17 cellular contexts compared by ENCODE assay signal in genomic region chr1:27517305-27517704, GRCh38. TPM values are rescaled to one million over a fixed set of nuclear protein-coding genes. Genes with fewer than 3 reads are reported as not detected.
DNase-seq lines count a peak whose midpoint lies in the region; ATAC-seq, FAIRE-seq and TF ChIP-seq lines count a peak whose summit lies in the region.
"Had no signal": no experiment of that assay in that cellular context is flagged by ENCODE, and none has a peak within 500 bp of the region (broad histone marks: within the 10 kb centered on the region; RNA-seq: fewer than 3 reads in every experiment).

No MANE protein-coding gene starts in this region.

- H3K79me2 ChIP-seq in endothelial cell of umbilical vein (ENCODE audit: control insufficient read depth, insufficient read depth, low read length) (no peaks in the 10 kb centered on the region), trophoblast cell (ENCODE audit: control insufficient read depth, insufficient read depth, low read length, poor library complexity) (no peaks in the 10 kb centered on the region)

- H3K9me3 ChIP-seq in right atrium auricular region (no peaks in the 10 kb centered on the region), endothelial cell of umbilical vein (replicated peaks; ENCODE audit: control insufficient read depth, insufficient read depth, low read length) (no peaks in the 10 kb centered on the region), trophoblast cell (ENCODE audit: insufficient read depth, low read depth, low read length) (no peaks in the 10 kb centered on the region)
- H3K9me3 ChIP-seq: upper lobe of right lung had no signal

- H3K4me3 Mint-ChIP-seq in nephron progenitor cell, result peak overlapping the region; percentile 58

- H3K27me3 Mint-ChIP-seq in nephron progenitor cell (ENCODE audit: low read depth, poor library complexity), result no peaks in the 10 kb centered on the region

- H3K27me3 ChIP-seq in right atrium auricular region (no peaks in the 10 kb centered on the region), endothelial cell of umbilical vein (ENCODE audit: control insufficient read depth in 2 of 2, insufficient read depth in 2 of 2, low read length in 2 of 2) (no peaks in the 10 kb centered on the region), trophoblast cell (ENCODE audit: insufficient read depth, low read length) (no peaks in the 10 kb centered on the region)
- H3K27me3 ChIP-seq: upper lobe of right lung had no signal

- no peak overlapping the region for H4K91ac ChIP-seq in trophoblast cell (ENCODE audit: low read depth, low read length)

- H3K27ac ChIP-seq in right atrium auricular region (peak overlapping the region; percentile 75 to 86), endothelial cell of umbilical vein (ENCODE audit: insufficient read depth, low read depth, low read length) (no peak overlapping the region), trophoblast cell (ENCODE audit: low read depth, low read length) (no peak overlapping the region)

- H3K9me3 Mint-ChIP-seq in nephron progenitor cell, result no peaks in the 10 kb centered on the region

- H3K36me3 ChIP-seq in right atrium auricular region (no peaks in the 10 kb centered on the region), endothelial cell of umbilical vein (ENCODE audit: control insufficient read depth in 2 of 2, extremely low read depth in 1 of 2, insufficient read depth in 2 of 2, low read length in 2 of 2) (no peaks in the 10 kb centered on the region), trophoblast cell (ENCODE audit: control insufficient read depth in 1 of 2, insufficient read depth in 2 of 2, low read length in 2 of 2) (no peaks in the 10 kb centered on the region)
- H3K36me3 ChIP-seq: upper lobe of right lung had no signal

- H3K4me1 ChIP-seq in right atrium auricular region (peaks cover 0 to 80% of the 10 kb centered on the region in 2 donors), endothelial cell of umbilical vein (ENCODE audit: control insufficient read depth, extremely low read depth, insufficient read depth, low read length) (peaks cover 10% of the 10 kb centered on the region), trophoblast cell (ENCODE audit: control insufficient read depth in 1 of 2, insufficient read depth in 2 of 2, low read length in 2 of 2) (peaks cover 27 to 31% of the 10 kb centered on the region in 2 experiments)

- intact Hi-C loops in cardiac septum (cut with DNase I) (no loop called here), endothelial cell of umbilical vein (cut with micrococcal nuclease) (no loop called here), lower leg skin (cut with DNase I; ENCODE audit: low total_unique reads) (no loop called here)

- no peak for ATAC-seq in HG03280 (IDR thresholded peaks at IDR 0.05; ENCODE audit: unreplicated experiment)
- ATAC-seq in GM18868 (IDR thresholded peaks at IDR 0.05; ENCODE audit: unreplicated experiment), result no peak
- ATAC-seq: upper lobe of right lung had no signal

- H2BK120ac ChIP-seq in trophoblast cell (ENCODE audit: insufficient read depth, low read length, poor library complexity), result no peak overlapping the region

- peaks cover 3% of the 10 kb centered on the region for H3K79me1 ChIP-seq in trophoblast cell (ENCODE audit: low read length)

- no peak overlapping the region for H3K4ac ChIP-seq in trophoblast cell (ENCODE audit: low read depth, low read length)

- H3K4me2 ChIP-seq in endothelial cell of umbilical vein (ENCODE audit: insufficient read depth, low read length), result no peak overlapping the region
- no peak overlapping the region for H3K4me2 ChIP-seq in trophoblast cell (ENCODE audit: low read length)

- CTCF ChIA-PET in endothelial cell of umbilical vein (lab: Charles Lee), result interaction anchor here (1.1 to 2.5 kb wide), 2 partner anchors 40 to 122 kb away, joined by 3 to 10 read pairs; no protein-coding TSS in a partner anchor

- no peak for TF ChIP-seq POLR2A in endothelial cell of umbilical vein (IDR thresholded peaks at IDR 0.05; ENCODE audit: low read depth, low read length)
- no peak for TF ChIP-seq POLR2A in lower leg skin (IDR thresholded peaks at IDR 0.05)

- no peak overlapping the region for H4K12ac ChIP-seq in trophoblast cell (ENCODE audit: low read depth, low read length)

- H2AK5ac ChIP-seq in trophoblast cell (ENCODE audit: low read length), result no peak overlapping the region

- no peak overlapping the region for H3K18ac ChIP-seq in trophoblast cell (ENCODE audit: low read length)

- H3K36me3 Mint-ChIP-seq in nephron progenitor cell (ENCODE audit: low read depth), result no peaks in the 10 kb centered on the region

- H3K9me1 ChIP-seq in endothelial cell of umbilical vein (replicated peaks; ENCODE audit: control insufficient read depth, extremely low read depth, insufficient read depth, low read length), result no peaks in the 10 kb centered on the region

- H2AFZ ChIP-seq in endothelial cell of umbilical vein (ENCODE audit: low read depth, low read length) (peak overlapping the region; percentile 34), trophoblast cell (ENCODE audit: insufficient read depth, low read length, poor library complexity) (no peak overlapping the region)

- no peak overlapping the region for H4K8ac ChIP-seq in trophoblast cell (ENCODE audit: low read depth, low read length)

- no TSS peak for BruUV-seq in endothelial cell of umbilical vein (replicated peaks; lab: Mats Ljungman, UMichigan)

- peak overlapping the region; percentile 78 for H3K27ac Mint-ChIP-seq in nephron progenitor cell

- POLR2A ChIA-PET in endothelial cell of umbilical vein (lab: Charles Lee), result no interaction called here

- H3K4me3 ChIP-seq in right atrium auricular region (no peak overlapping the region), endothelial cell of umbilical vein (replicated peaks in 1 of 3; ENCODE audit: insufficient read depth in 1 of 3, low read depth in 1 of 3, low read length in 3 of 3) (no peak overlapping the region), lower leg skin (ENCODE audit: low read depth, poor library complexity, severe bottlenecking) (no peak overlapping the region), trophoblast cell (ENCODE audit: low read depth, low read length) (no peak overlapping the region)
- H3K4me3 ChIP-seq: upper lobe of right lung had no signal

- H4K20me1 ChIP-seq in endothelial cell of umbilical vein (replicated peaks; ENCODE audit: control insufficient read depth, extremely low read depth, insufficient read depth, low read length), result no peaks in the 10 kb centered on the region

- H3K9ac ChIP-seq in endothelial cell of umbilical vein (replicated peaks; ENCODE audit: extremely low read depth, insufficient read depth, low read length), result no peak overlapping the region
- H3K9ac ChIP-seq in trophoblast cell (ENCODE audit: low read length), result no peak overlapping the region

- peaks cover 92% of the 10 kb centered on the region for H3K4me1 Mint-ChIP-seq in nephron progenitor cell

- DNase-seq in right atrium auricular region (ENCODE audit: low spot score) (no peak), cardiac septum (ENCODE audit: low spot score) (no peak), endothelial cell of umbilical vein (ENCODE audit: low read depth, low spot score) (no peak), nephron progenitor cell (no peak), lower leg skin (ENCODE audit: low spot score in 2 of 2) (no peak), trophoblast cell (no peak)
- DNase-seq: ACHN; activated CD4-positive, alpha-beta T cell treated with anti-CD3 and anti-CD28 coated beads for 4 hours; activated CD8-positive, alpha-beta memory T cell treated with anti-CD3 and anti-CD28 coated beads, Interleukin-2, amount 50 U/mL, for 4 hours; activated gamma-delta T cell; DND-41; upper lobe of right lung had no signal

- dilution Hi-C loops in endothelial cell of umbilical vein (cut with MboI; ENCODE audit: extremely low pct_ligation_motif_present, low sequenced_read_pairs), result no loop called here

- no peak overlapping the region for H3K14ac ChIP-seq in trophoblast cell (ENCODE audit: low read length)

- no peak for FAIRE-seq in endothelial cell of umbilical vein (lab: Jason Lieb, UNC)
- FAIRE-seq: astrocyte, GM18507, RCC 7860 had no signal

- WGBS in lower leg skin, 2 donors, result 39 to 45% methylated on average over 2 of the region's 2 CpGs
- no CpG with 5 or more reads among the region's 2 CpGs for WGBS in trophoblast cell (ENCODE audit: extremely low coverage, insufficient coverage, insufficient read length)

- H2BK5ac ChIP-seq in trophoblast cell (ENCODE audit: low read depth, low read length, poor library complexity), result no peak overlapping the region

- no peak overlapping the region for H3K23ac ChIP-seq in trophoblast cell (ENCODE audit: low read length)

- no peak overlapping the region for H2BK12ac ChIP-seq in trophoblast cell (ENCODE audit: low read length)

- TF ChIP-seq CTCF in right atrium auricular region (IDR thresholded peaks at IDR 0.05) (no peak), endothelial cell of umbilical vein (IDR thresholded peaks at IDR 0.05; ENCODE audit: extremely low read depth in 1 of 2, insufficient read depth in 1 of 2, low read depth in 1 of 2, low read length in 2 of 2) (no peak), nephron progenitor cell (IDR thresholded peaks at IDR 0.05) (no peak), lower leg skin (IDR thresholded peaks at IDR 0.05) (no peak)

TF ChIP-seq in endothelial cell of umbilical vein, 7 proteins besides CTCF, POLR2A, EP300 and RAD21 (continues in another document):
- TF ChIP-seq MYC (IDR thresholded peaks at IDR 0.05; ENCODE audit: low read depth, low read length) (no peak), POLR2AphosphoS5 (IDR thresholded peaks at IDR 0.05; ENCODE audit: insufficient read depth, low read depth, low read length) (no peak), FOS (IDR thresholded peaks at IDR 0.05; ENCODE audit: borderline replicate concordance, insufficient read depth, low read length) (no peak), EZH2 (IDR thresholded peaks at IDR 0.05; ENCODE audit: borderline replicate concordance, low read depth, low read length, severe bottlenecking) (no peak), GATA2 (IDR thresholded peaks at IDR 0.05; ENCODE audit: insufficient read depth, insufficient read length, low read depth, low read length) (no peak), JUN (IDR thresholded peaks at IDR 0.05; ENCODE audit: borderline replicate concordance, insufficient read depth, insufficient read length, low read depth) (no peak)

RNA-seq across cellular contexts. Expression of gene WASF2, which starts 27.3 kb away (rescaled TPM):
- total RNA-seq in right atrium auricular region (10 to 100 TPM; 20.7 to 49.0 TPM), cardiac septum (59.3 TPM), endothelial cell of umbilical vein (169 and 172 TPM in 2 replicates), lower leg skin (10 to 100 TPM; 53.8 to 76.6 (median 70.3) TPM)
- 75.3 and 76.9 TPM in 2 replicates for polyA plus RNA-seq in endothelial cell of umbilical vein
- polyA plus RNA-seq in endothelial cell of umbilical vein (2011; cell fraction: cytosol; rRNA removed), result 78.3 and 83.2 TPM in 2 replicates
- 87.5 and 93.8 TPM in 2 replicates for polyA plus RNA-seq in endothelial cell of umbilical vein (2011; cell fraction: nucleus; rRNA removed)
- polyA plus RNA-seq in endothelial cell of umbilical vein (2012), result 61.5 and 65.7 TPM in 2 replicates
- 104 and 109 TPM in 2 replicates for polyA minus RNA-seq in endothelial cell of umbilical vein
- 33.6 TPM for polyA minus RNA-seq in endothelial cell of umbilical vein (2011; cell fraction: cytosol; rRNA and poly(A)+ RNA removed)
- polyA minus RNA-seq in endothelial cell of umbilical vein (2011; cell fraction: nucleus; rRNA and poly(A)+ RNA removed), result 64.5 and 67.0 TPM in 2 replicates
- 54.5 and 57.3 TPM in 2 replicates for polyA plus RNA-seq in trophoblast cell (2013)

Comparison
In these comparisons a context has a peak if more than half of its experiments do, and no peak if none do; other contexts are left out.
1. H3K27ac ChIP-seq: peak in right atrium auricular region (2 of 2); none in endothelial cell of umbilical vein (single experiment) and trophoblast cell (single experiment).